In genomic region chrX:103464774-103465117, GRCh38 we compare ENCODE assay signal across 8 cellular contexts. TPM values are rescaled to one million over a fixed set of nuclear protein-coding genes. Genes with fewer than 3 reads are reported as not detected.
DNase-seq lines count a peak whose midpoint lies in the region; FAIRE-seq and TF ChIP-seq lines count a peak whose summit lies in the region.

No MANE protein-coding gene starts in this region.

- peak; percentile 77 for TF ChIP-seq CTCF in GM12873 (IDR thresholded peaks at IDR 0.05; ENCODE audit: insufficient read depth, low read depth, low read length, missing control alignments)
- TF ChIP-seq CTCF in HFFc6 (IDR thresholded peaks at IDR 0.05) = peak; percentile 79
- peak; percentile 79 for TF ChIP-seq CTCF in NB4 (IDR thresholded peaks at IDR 0.05; ENCODE audit: low read depth, low read length)
- peak; percentile 82 for TF ChIP-seq CTCF in astrocyte (IDR thresholded peaks at IDR 0.05; ENCODE audit: insufficient read depth, low read depth, low read length)

- H3K4me3 Mint-ChIP-seq in HFFc6 = peak overlapping the region; percentile 65; the same call in 1 of the 2 replicates
- peak overlapping the region; percentile 93 for H3K4me3 Mint-ChIP-seq in T-helper 2 cell treated with Interferon-gamma antibody and Interleukin-4, amounts not matched to agents 5 μg/mL and 100 μg/mL, for 36 hours
- H3K4me3 Mint-ChIP-seq in astrocyte (ENCODE audit: unreplicated experiment) = no peak overlapping the region

- H3K9me3 ChIP-seq in astrocyte (ENCODE audit: insufficient read depth, low read depth, low read length) = no peaks in the 10 kb centered on the region
- no peaks in the 10 kb centered on the region for H3K9me3 ChIP-seq in iPS-15b (ENCODE audit: control insufficient read depth, insufficient read depth, low read length)

- DNase-seq in HFFc6 (peak; percentile 60), NB4 (ENCODE audit: low read depth) (peak; percentile 63), astrocyte (ENCODE audit: low read depth) (peak; percentile 32), smooth muscle cell of the brain vasculature (ENCODE audit: low read depth, low spot score) (peak; percentile 49), HuH-7.5 (ENCODE audit: low spot score) (no peak)
- DNase-seq in T-helper 2 cell treated with Interferon-gamma antibody and Interleukin-4, amounts not matched to agents 5 μg/mL and 100 μg/mL, for 36 hours (ENCODE audit: low spot score) = peak; percentile 37

- FAIRE-seq in astrocyte (lab: Jason Lieb, UNC) = no peak

- H3K4me1 ChIP-seq in astrocyte (ENCODE audit: insufficient read depth, low read length) (peaks cover 4% of the 10 kb centered on the region), iPS-15b (ENCODE audit: control insufficient read depth, insufficient read depth, low read length) (peaks cover 10% of the 10 kb centered on the region)

- peak overlapping the region; percentile 68 for H3K4me2 ChIP-seq in astrocyte (ENCODE audit: low read length)

- TF ChIP-seq POLR2A in NB4 (IDR thresholded peaks at IDR 0.05; ENCODE audit: extremely low read depth, insufficient read length) = no peak

- H2AFZ ChIP-seq in astrocyte (ENCODE audit: low read depth, low read length) = peak overlapping the region; percentile 18

- H3K9ac ChIP-seq in astrocyte (ENCODE audit: low read length) (peak overlapping the region; percentile 48), iPS-15b (ENCODE audit: low read depth, low read length) (no peak overlapping the region)

- H3K27me3 ChIP-seq in astrocyte (ENCODE audit: insufficient read depth, low read length) (no peaks in the 10 kb centered on the region), iPS-15b (ENCODE audit: control insufficient read depth, insufficient read depth, low read length) (no peaks in the 10 kb centered on the region)

- H4K20me1 ChIP-seq in astrocyte (ENCODE audit: insufficient read depth, low read length) = no peaks in the 10 kb centered on the region

- H3K27ac Mint-ChIP-seq in HFFc6 (peak overlapping the region; percentile 74), astrocyte (ENCODE audit: unreplicated experiment) (peak overlapping the region; percentile 62)
- H3K27ac Mint-ChIP-seq in T-helper 2 cell treated with Interferon-gamma antibody and Interleukin-4, amounts not matched to agents 5 μg/mL and 100 μg/mL, for 36 hours = peak overlapping the region; percentile 5

- H3K9me3 Mint-ChIP-seq in HFFc6 = no peaks in the 10 kb centered on the region
- H3K9me3 Mint-ChIP-seq in T-helper 2 cell treated with Interferon-gamma antibody and Interleukin-4, amounts not matched to agents 5 μg/mL and 100 μg/mL, for 36 hours = no peaks in the 10 kb centered on the region
- H3K9me3 Mint-ChIP-seq in astrocyte (ENCODE audit: unreplicated experiment) = no peaks in the 10 kb centered on the region

- H3K36me3 Mint-ChIP-seq in HFFc6 (ENCODE audit: low read depth) (no peaks in the 10 kb centered on the region), astrocyte (ENCODE audit: low read depth, unreplicated experiment) (no peaks in the 10 kb centered on the region)
- no peaks in the 10 kb centered on the region for H3K36me3 Mint-ChIP-seq in T-helper 2 cell treated with Interferon-gamma antibody and Interleukin-4, amounts not matched to agents 5 μg/mL and 100 μg/mL, for 36 hours (ENCODE audit: low read depth)

- no peaks in the 10 kb centered on the region for H3K36me3 ChIP-seq in astrocyte (ENCODE audit: insufficient read depth, low read length)
- H3K36me3 ChIP-seq in iPS-15b (ENCODE audit: control insufficient read depth, insufficient read depth, low read length) = no peaks in the 10 kb centered on the region

- H3K27me3 Mint-ChIP-seq in HFFc6 (ENCODE audit: insufficient read depth) (no peaks in the 10 kb centered on the region), astrocyte (ENCODE audit: low read depth, unreplicated experiment) (no peaks in the 10 kb centered on the region)
- H3K27me3 Mint-ChIP-seq in T-helper 2 cell treated with Interferon-gamma antibody and Interleukin-4, amounts not matched to agents 5 μg/mL and 100 μg/mL, for 36 hours (ENCODE audit: low read depth) = peaks cover 2% of the 10 kb centered on the region

- H3K4me3 ChIP-seq in NB4 (ENCODE audit: low read depth, low read length) (no peak overlapping the region), astrocyte (ENCODE audit: insufficient read depth, low read depth, low read length) (no peak overlapping the region), iPS-15b (ENCODE audit: low read depth, low read length) (peak overlapping the region; percentile 27)

- H3K4me1 Mint-ChIP-seq in HFFc6 (ENCODE audit: low read depth) = peaks cover 56% of the 10 kb centered on the region
- H3K4me1 Mint-ChIP-seq in T-helper 2 cell treated with Interferon-gamma antibody and Interleukin-4, amounts not matched to agents 5 μg/mL and 100 μg/mL, for 36 hours (ENCODE audit: low read depth) = peaks cover 9% of the 10 kb centered on the region
- peaks cover 9% of the 10 kb centered on the region for H3K4me1 Mint-ChIP-seq in astrocyte (ENCODE audit: low read depth, unreplicated experiment)

- H3K27ac ChIP-seq in astrocyte (ENCODE audit: low read depth, low read length) = peak overlapping the region; percentile 6

- no peaks in the 10 kb centered on the region for H3K79me2 ChIP-seq in astrocyte (ENCODE audit: insufficient read depth, low read length)

RNA-seq across cellular contexts. Expression of gene RAB40A, which starts 54.5 kb away (rescaled TPM):
- total RNA-seq in HFFc6 (2021; fragmentation: NEBNext Ultra II Directional; extraction: Animal tissue kit (Norgen Biotek cat#: 25700)) = under 1 TPM in 4 of 6 experiments, not detected in 2; 0.11 to 0.15 (median 0.13) TPM
- 0.07 TPM in 1 of 2 replicates, not detected in the other for total RNA-seq in astrocyte

Comparison
In these comparisons a context has a peak if more than half of its experiments do, and no peak if none do; other contexts are left out.
1. H3K27ac Mint-ChIP-seq: peak in every context shown above with its lines; median percentile 74 in HFFc6; 62 in astrocyte; 5 in T-helper 2 cell treated with Interferon-gamma antibody and Interleukin-4, amounts not matched to agents 5 μg/mL and 100 μg/mL, for 36 hours.